In genomic region chr7:23680417-23681405, GRCh38 we compare ENCODE assay signal across 8 cellular contexts. TPM values are rescaled to one million over a fixed set of nuclear protein-coding genes. Genes with fewer than 3 reads are reported as not detected.
DNase-seq lines count a peak whose midpoint lies in the region; ATAC-seq and TF ChIP-seq lines count a peak whose summit lies in the region.

No MANE protein-coding gene starts in this region.

- no peaks in the 10 kb centered on the region for H3K27me3 Mint-ChIP-seq in type B pancreatic cell

- DNase-seq in OCI-LY7 (ENCODE audit: low spot score) (peak; percentile 27), Right ventricle myocardium inferior (ENCODE audit: missing footprints) (peak; percentile 82), omental fat pad (ENCODE audit: low spot score) (no peak), type B pancreatic cell (ENCODE audit: extremely low spot score, unreplicated experiment) (no peak)
- peak in 1 of 2 donors; percentile 36 for DNase-seq in activated naive CD4-positive, alpha-beta T cell treated with anti-CD3 and anti-CD28 coated beads, Interleukin-2, amount 50 U/mL, for 72 hours (ENCODE audit: low spot score in 2 of 2)

- POLR2A ChIA-PET in OCI-LY7 (lab: Charles Lee) = interaction anchor here (0.6 to 1.7 kb wide), 4 partner anchors 8 to 76 kb away, joined by 3 to 6 read pairs (median 4); no protein-coding TSS in a partner anchor

- intact Hi-C loops in OCI-LY7 (cut with micrococcal nuclease; ENCODE audit: unreplicated experiment) = no loop called here
- intact Hi-C loops in Right ventricle myocardium inferior (cut with DNase I) = loop anchor here (1.0 kb wide), 1 partner anchor 83 kb away; the partner anchor contains the start of gene CCDC126

- no peaks in the 10 kb centered on the region for H3K9me3 ChIP-seq in OCI-LY7 (ENCODE audit: low read length)

- no peaks in the 10 kb centered on the region for H3K36me3 ChIP-seq in OCI-LY7 (ENCODE audit: insufficient read depth, low read length)

- H3K27ac Mint-ChIP-seq in activated naive CD4-positive, alpha-beta T cell treated with anti-CD3 and anti-CD28 coated beads, Interleukin-2, amount 50 U/mL, for 72 hours = peak overlapping the region in 1 of 2 donors; percentile 80
- peak overlapping the region; percentile 77 for H3K27ac Mint-ChIP-seq in type B pancreatic cell

- peak overlapping the region; percentile 68 for H2AFZ ChIP-seq in OCI-LY7 (ENCODE audit: low read length)

- TF ChIP-seq CTCF in 22Rv1 (IDR thresholded peaks at IDR 0.05) = no peak
- no peak for TF ChIP-seq CTCF in OCI-LY7 (conservative IDR thresholded peaks at IDR 0.05; ENCODE audit: low read length)
- no peak for TF ChIP-seq CTCF in omental fat pad (IDR thresholded peaks at IDR 0.05)
- TF ChIP-seq CTCF in type B pancreatic cell (conservative IDR thresholded peaks at IDR 0.05) = no peak

- H3K9me2 ChIP-seq in OCI-LY7 (ENCODE audit: insufficient read depth, low read length) = no peaks in the 10 kb centered on the region

- peak overlapping the region; percentile 70 for H3K4me3 ChIP-seq in OCI-LY7 (ENCODE audit: low read depth, low read length, poor library complexity, severe bottlenecking)

- H3K4me1 ChIP-seq in OCI-LY7 (ENCODE audit: insufficient read depth, low read length, poor library complexity, severe bottlenecking) = peaks cover 7% of the 10 kb centered on the region

- peaks cover 0 to 11% of the 10 kb centered on the region in 2 donors for H3K36me3 Mint-ChIP-seq in activated naive CD4-positive, alpha-beta T cell treated with anti-CD3 and anti-CD28 coated beads, Interleukin-2, amount 50 U/mL, for 72 hours
- no peaks in the 10 kb centered on the region for H3K36me3 Mint-ChIP-seq in type B pancreatic cell

- ATAC-seq in GM18517 (IDR thresholded peaks at IDR 0.05; ENCODE audit: unreplicated experiment) (peak; percentile 42), HG03139 (IDR thresholded peaks at IDR 0.05; ENCODE audit: unreplicated experiment) (peak; percentile 17), Right ventricle myocardium inferior (peak; percentile 62), omental fat pad (ENCODE audit: low FRiP score) (peak; percentile 77)
- peak; percentile 55 to 70 for ATAC-seq in activated naive CD4-positive, alpha-beta T cell treated with anti-CD3 and anti-CD28 coated beads, Interleukin-2, amount 50 U/mL, for 72 hours

- TSS peak; percentile 90 for BruUV-seq in OCI-LY7 (replicated peaks; lab: Mats Ljungman, UMichigan)

- H4K20me1 ChIP-seq in OCI-LY7 (ENCODE audit: insufficient read depth, low read length) = no peaks in the 10 kb centered on the region

- CTCF ChIA-PET in OCI-LY7 (lab: Charles Lee; ENCODE audit: unreplicated experiment) = no interaction called here

- peak overlapping the region; percentile 93 for H3K4me3 Mint-ChIP-seq in type B pancreatic cell

- H3K79me2 ChIP-seq in OCI-LY7 (ENCODE audit: insufficient read depth, low read depth, low read length) = no peaks in the 10 kb centered on the region

- H3K27ac ChIP-seq in 22Rv1 = peak overlapping the region; percentile 61
- H3K27ac ChIP-seq in OCI-LY7 (ENCODE audit: low read depth, low read length, poor library complexity, severe bottlenecking) = peak overlapping the region; percentile 27

- H3K4me2 ChIP-seq in OCI-LY7 (ENCODE audit: low read length) = peak overlapping the region; percentile 75

- peaks cover 3% of the 10 kb centered on the region for H3K4me1 Mint-ChIP-seq in type B pancreatic cell (ENCODE audit: unreplicated experiment)

- no peaks in the 10 kb centered on the region for H3K9me3 Mint-ChIP-seq in activated naive CD4-positive, alpha-beta T cell treated with anti-CD3 and anti-CD28 coated beads, Interleukin-2, amount 50 U/mL, for 72 hours
- no peaks in the 10 kb centered on the region for H3K9me3 Mint-ChIP-seq in type B pancreatic cell

RNA-seq across cellular contexts. Expression of gene FAM221A, which starts 0.7 kb away (rescaled TPM):
- total RNA-seq in OCI-LY7 (2014; rRNA removed; shearing (Covaris generic)) = 3.1 and 7.3 TPM in 2 replicates
- total RNA-seq in OCI-LY7 (2022) = 9.2 and 9.8 TPM in 2 replicates
- 10 to 100 TPM in 1 of 2 donors, 1 to 10 TPM in 1; 8.8 to 19.7 TPM for total RNA-seq in activated naive CD4-positive, alpha-beta T cell treated with anti-CD3 and anti-CD28 coated beads, Interleukin-2, amount 50 U/mL, for 72 hours
- 2.6 TPM for total RNA-seq in Right ventricle myocardium inferior
- 10 to 100 TPM in 3 of 4 donors, 1 to 10 TPM in 1; 8.5 to 18.3 (median 13.8) TPM for total RNA-seq in omental fat pad
- total RNA-seq in type B pancreatic cell (ENCODE audit: low replicate concordance) = 8.2 and 11.7 TPM in 2 replicates

RNA-seq across cellular contexts. Expression of gene STK31, which starts 29.3 kb away (rescaled TPM):
- 0.28 TPM in 1 of 2 replicates, not detected in the other for total RNA-seq in OCI-LY7 (2014; rRNA removed; shearing (Covaris generic))
- total RNA-seq in OCI-LY7 (2022) (0.40 TPM in 1 of 2 replicates, not detected in the other), Right ventricle myocardium inferior (0.46 TPM), omental fat pad (under 1 TPM; 0.19 to 0.84 (median 0.34) TPM), type B pancreatic cell (ENCODE audit: low replicate concordance) (0.43 and 0.74 TPM in 2 replicates)
- under 1 TPM; 0.07 to 0.18 TPM for total RNA-seq in activated naive CD4-positive, alpha-beta T cell treated with anti-CD3 and anti-CD28 coated beads, Interleukin-2, amount 50 U/mL, for 72 hours

Comparison
In these comparisons a context has a peak if more than half of its experiments do, and no peak if none do; other contexts are left out.
1. ATAC-seq: peak in every context shown above with its lines; median percentile 77 in omental fat pad; 62 in activated naive CD4-positive, alpha-beta T cell treated with anti-CD3 and anti-CD28 coated beads, Interleukin-2, amount 50 U/mL, for 72 hours; 62 in Right ventricle myocardium inferior; 42 in GM18517; 17 in HG03139.
2. DNase-seq: peak in OCI-LY7 (single experiment) and Right ventricle myocardium inferior (single experiment); none in omental fat pad (single experiment) and type B pancreatic cell (single experiment).